Comparison of ENCODE assay signal across 1 cellular context in the genomic region with DNA sequence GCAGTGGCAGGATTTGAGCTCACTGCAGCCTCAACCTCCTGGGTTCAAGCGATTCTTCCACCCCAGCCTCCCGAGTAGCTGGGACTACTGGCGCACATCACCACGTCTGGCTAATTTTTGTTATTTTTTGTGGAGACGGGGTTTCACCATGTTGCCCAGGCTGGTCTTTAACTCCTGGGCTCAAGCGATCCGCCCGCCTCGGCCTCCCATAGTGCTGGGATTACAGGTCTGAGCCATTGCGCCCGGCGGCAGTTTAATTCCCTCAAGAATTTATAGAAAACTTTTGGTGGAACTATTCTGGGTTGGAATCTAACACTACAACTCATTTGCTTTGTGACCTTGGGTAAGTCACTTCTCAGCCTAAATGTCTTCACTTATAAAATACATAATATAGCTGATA.
TF ChIP-seq lines count a peak whose summit lies in the region.

No MANE protein-coding gene starts in this region.

TF ChIP-seq in GM12878, 131 proteins besides CTCF, POLR2A, EP300 and RAD21:
- TF ChIP-seq ZNF207 (IDR thresholded peaks at IDR 0.05; ENCODE audit: borderline replicate concordance) (no peak), PAX5 (IDR thresholded peaks at IDR 0.05; ENCODE audit: borderline replicate concordance, low read depth, low read length) (no peak), NR2C2 (IDR thresholded peaks at IDR 0.05; ENCODE audit: borderline replicate concordance, control insufficient read depth, insufficient read length, low read depth) (no peak), ESRRA (IDR thresholded peaks at IDR 0.05; ENCODE audit: low read length) (no peak), NFXL1 (IDR thresholded peaks at IDR 0.05; ENCODE audit: borderline replicate concordance) (no peak), YY1 (IDR thresholded peaks at IDR 0.05; ENCODE audit: low read depth, low read length) (no peak), FOS (IDR thresholded peaks at IDR 0.05; ENCODE audit: borderline replicate concordance, extremely low read depth, insufficient read length) (no peak), CHD2 (IDR thresholded peaks at IDR 0.05; ENCODE audit: borderline replicate concordance, low read depth, low read length) (no peak), DPF2 (IDR thresholded peaks at IDR 0.05) (no peak), ZNF622 (IDR thresholded peaks at IDR 0.05) (no peak), SMAD1 (IDR thresholded peaks at IDR 0.05; ENCODE audit: low read depth, partially characterized antibody) (no peak), LARP7 (IDR thresholded peaks at IDR 0.05) (no peak), SMC3 (IDR thresholded peaks at IDR 0.05; ENCODE audit: borderline replicate concordance, low read length) (no peak), SP1 (IDR thresholded peaks at IDR 0.05; ENCODE audit: low read depth, low read length) (no peak), JUNB (IDR thresholded peaks at IDR 0.05) (no peak), RCOR1 (conservative IDR thresholded peaks at IDR 0.05; ENCODE audit: low read depth, low read length) (no peak), CREB1 (IDR thresholded peaks at IDR 0.05; ENCODE audit: low read depth) (no peak)
- TF ChIP-seq, protein P1, sequence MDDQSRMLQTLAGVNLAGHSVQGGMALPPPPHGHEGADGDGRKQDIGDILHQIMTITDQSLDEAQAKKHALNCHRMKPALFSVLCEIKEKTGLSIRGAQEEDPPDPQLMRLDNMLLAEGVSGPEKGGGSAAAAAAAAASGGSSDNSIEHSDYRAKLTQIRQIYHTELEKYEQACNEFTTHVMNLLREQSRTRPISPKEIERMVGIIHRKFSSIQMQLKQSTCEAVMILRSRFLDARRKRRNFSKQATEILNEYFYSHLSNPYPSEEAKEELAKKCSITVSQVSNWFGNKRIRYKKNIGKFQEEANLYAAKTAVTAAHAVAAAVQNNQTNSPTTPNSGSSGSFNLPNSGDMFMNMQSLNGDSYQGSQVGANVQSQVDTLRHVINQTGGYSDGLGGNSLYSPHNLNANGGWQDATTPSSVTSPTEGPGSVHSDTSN (IDR thresholded peaks at IDR 0.05; ENCODE audit: insufficient replicate concordance, low read depth, low read length), result no peak
- TF ChIP-seq, protein P2, sequence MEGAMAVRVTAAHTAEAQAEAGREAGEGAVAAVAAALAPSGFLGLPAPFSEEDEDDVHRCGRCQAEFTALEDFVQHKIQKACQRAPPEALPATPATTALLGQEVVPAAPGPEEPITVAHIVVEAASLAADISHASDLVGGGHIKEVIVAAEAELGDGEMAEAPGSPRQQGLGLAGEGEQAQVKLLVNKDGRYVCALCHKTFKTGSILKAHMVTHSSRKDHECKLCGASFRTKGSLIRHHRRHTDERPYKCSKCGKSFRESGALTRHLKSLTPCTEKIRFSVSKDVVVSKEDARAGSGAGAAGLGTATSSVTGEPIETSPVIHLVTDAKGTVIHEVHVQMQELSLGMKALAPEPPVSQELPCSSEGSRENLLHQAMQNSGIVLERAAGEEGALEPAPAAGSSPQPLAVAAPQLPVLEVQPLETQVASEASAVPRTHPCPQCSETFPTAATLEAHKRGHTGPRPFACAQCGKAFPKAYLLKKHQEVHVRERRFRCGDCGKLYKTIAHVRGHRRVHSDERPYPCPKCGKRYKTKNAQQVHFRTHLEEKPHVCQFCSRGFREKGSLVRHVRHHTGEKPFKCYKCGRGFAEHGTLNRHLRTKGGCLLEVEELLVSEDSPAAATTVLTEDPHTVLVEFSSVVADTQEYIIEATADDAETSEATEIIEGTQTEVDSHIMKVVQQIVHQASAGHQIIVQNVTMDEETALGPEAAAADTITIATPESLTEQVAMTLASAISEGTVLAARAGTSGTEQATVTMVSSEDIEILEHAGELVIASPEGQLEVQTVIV (IDR thresholded peaks at IDR 0.05; ENCODE audit: borderline replicate concordance, partially characterized antibody), result no peak
- TF ChIP-seq, protein P3, sequence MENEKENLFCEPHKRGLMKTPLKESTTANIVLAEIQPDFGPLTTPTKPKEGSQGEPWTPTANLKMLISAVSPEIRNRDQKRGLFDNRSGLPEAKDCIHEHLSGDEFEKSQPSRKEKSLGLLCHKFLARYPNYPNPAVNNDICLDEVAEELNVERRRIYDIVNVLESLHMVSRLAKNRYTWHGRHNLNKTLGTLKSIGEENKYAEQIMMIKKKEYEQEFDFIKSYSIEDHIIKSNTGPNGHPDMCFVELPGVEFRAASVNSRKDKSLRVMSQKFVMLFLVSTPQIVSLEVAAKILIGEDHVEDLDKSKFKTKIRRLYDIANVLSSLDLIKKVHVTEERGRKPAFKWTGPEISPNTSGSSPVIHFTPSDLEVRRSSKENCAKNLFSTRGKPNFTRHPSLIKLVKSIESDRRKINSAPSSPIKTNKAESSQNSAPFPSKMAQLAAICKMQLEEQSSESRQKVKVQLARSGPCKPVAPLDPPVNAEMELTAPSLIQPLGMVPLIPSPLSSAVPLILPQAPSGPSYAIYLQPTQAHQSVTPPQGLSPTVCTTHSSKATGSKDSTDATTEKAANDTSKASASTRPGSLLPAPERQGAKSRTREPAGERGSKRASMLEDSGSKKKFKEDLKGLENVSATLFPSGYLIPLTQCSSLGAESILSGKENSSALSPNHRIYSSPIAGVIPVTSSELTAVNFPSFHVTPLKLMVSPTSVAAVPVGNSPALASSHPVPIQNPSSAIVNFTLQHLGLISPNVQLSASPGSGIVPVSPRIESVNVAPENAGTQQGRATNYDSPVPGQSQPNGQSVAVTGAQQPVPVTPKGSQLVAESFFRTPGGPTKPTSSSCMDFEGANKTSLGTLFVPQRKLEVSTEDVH (IDR thresholded peaks at IDR 0.05; ENCODE audit: low read depth, partially characterized antibody), result no peak
TF ChIP-seq in GM12878: peak in this region for 0.
